Comparison of ENCODE assay signal across 18 cellular contexts in genomic region chr6:56328366-56328765, GRCh38.
DNase-seq lines count a peak whose midpoint lies in the region; ATAC-seq, FAIRE-seq and TF ChIP-seq lines count a peak whose summit lies in the region.
"Had no signal": no experiment of that assay in that cellular context is flagged by ENCODE, and none has a peak within 500 bp of the region (broad histone marks: within the 10 kb centered on the region; RNA-seq: fewer than 3 reads in every experiment).

No MANE protein-coding gene starts in this region.

- no peak overlapping the region; the same call in 1 of the 2 replicates for H3K18ac ChIP-seq in IMR-90 (ENCODE audit: low read depth, low read length)

- H2BK20ac ChIP-seq in IMR-90 (ENCODE audit: low read depth, low read length): peak overlapping the region; percentile 5; the same call in 1 of the 2 replicates

- H3K79me2 ChIP-seq in astrocyte (ENCODE audit: insufficient read depth, low read length) (no peaks in the 10 kb centered on the region), fibroblast of lung (ENCODE audit: control insufficient read depth, insufficient read depth, low read length) (no peaks in the 10 kb centered on the region)

- no peaks in the 10 kb centered on the region for H3K9me3 ChIP-seq in IMR-90 (ENCODE audit: control insufficient read depth, insufficient read depth, low read length)
- H3K9me3 ChIP-seq in astrocyte (ENCODE audit: insufficient read depth, low read depth, low read length): no peaks in the 10 kb centered on the region
- H3K9me3 ChIP-seq in fibroblast of lung (ENCODE audit: control insufficient read depth, insufficient read depth, low read depth, low read length): no peaks in the 10 kb centered on the region
- no peaks in the 10 kb centered on the region for H3K9me3 ChIP-seq in upper lobe of right lung
- H3K9me3 ChIP-seq: BLaER1 treated with 17β-estradiol and CSF1 and Interleukin-3, amounts not matched to agents 10 nM and 100 nM had no signal

- peak overlapping the region; percentile 46 for H2BK5ac ChIP-seq in IMR-90 (ENCODE audit: low read depth, low read length, poor library complexity, severe bottlenecking)

- no peak overlapping the region for H3K23ac ChIP-seq in IMR-90 (ENCODE audit: low read depth, low read length)

- H3K4me3 Mint-ChIP-seq in astrocyte (ENCODE audit: unreplicated experiment): no peak overlapping the region
- H3K4me3 Mint-ChIP-seq: B cell; CD8-positive, alpha-beta memory T cell; GM23338 had no signal

- no peak overlapping the region for H3K4me3 ChIP-seq in IMR-90 (ENCODE audit: insufficient read depth, low read depth, low read length)
- no peak overlapping the region for H3K4me3 ChIP-seq in astrocyte (ENCODE audit: insufficient read depth, low read depth, low read length)
- H3K4me3 ChIP-seq in fibroblast of lung (replicated peaks in 1 of 4; ENCODE audit: control extremely low read depth in 1 of 4, insufficient read depth in 1 of 4, low read depth in 3 of 4, low read length in 4 of 4): no peak overlapping the region
- no peak overlapping the region for H3K4me3 ChIP-seq in upper lobe of right lung
- H3K4me3 ChIP-seq: BLaER1 treated with 17β-estradiol and CSF1 and Interleukin-3, amounts not matched to agents 10 nM and 100 nM; GM23338 had no signal

- H3K79me1 ChIP-seq in IMR-90 (ENCODE audit: low read depth in 1 of 2, low read length in 2 of 2): no peaks in the 10 kb centered on the region

- peaks cover 8% of the 10 kb centered on the region for H3K4me1 Mint-ChIP-seq in astrocyte (ENCODE audit: low read depth, unreplicated experiment)
- H3K4me1 Mint-ChIP-seq: B cell; CD8-positive, alpha-beta memory T cell; GM23338 had no signal

- intact Hi-C loops in IMR-90 (cut with micrococcal nuclease) (no loop called here), upper lobe of right lung (cut with DNase I) (no loop called here)

- H2AFZ ChIP-seq in IMR-90 (replicated peaks; ENCODE audit: low read length, poor library complexity): no peak overlapping the region
- no peak overlapping the region for H2AFZ ChIP-seq in astrocyte (ENCODE audit: low read depth, low read length)
- H2AFZ ChIP-seq in fibroblast of lung (ENCODE audit: low read length): no peak overlapping the region
- H2AFZ ChIP-seq: GM23338 had no signal

- H3K4me1 ChIP-seq in IMR-90 (ENCODE audit: control insufficient read depth, insufficient read depth, low read length) (peaks cover 13% of the 10 kb centered on the region), astrocyte (ENCODE audit: insufficient read depth, low read length) (peaks cover 5% of the 10 kb centered on the region), fibroblast of lung (ENCODE audit: control insufficient read depth, extremely low read depth, insufficient read depth, low read length) (peaks cover 9% of the 10 kb centered on the region), upper lobe of right lung (peaks cover 4% of the 10 kb centered on the region)

- peak overlapping the region; percentile 8 to 23; a peak in 2 of 4 replicates for H4K8ac ChIP-seq in IMR-90 (ENCODE audit: low read depth in 2 of 2, low read length in 2 of 2)

- dilution Hi-C loops in IMR-90 (cut with HindIII; ENCODE audit: low sequenced_read_pairs, unreplicated experiment): no loop called here

- TF ChIP-seq POLR2A in IMR-90 (IDR thresholded peaks at IDR 0.05; ENCODE audit: low read depth, low read length): no peak

- ATAC-seq in IMR-90 (ENCODE audit: low read depth) (no peak), upper lobe of right lung (no peak), GM19452 (IDR thresholded peaks at IDR 0.05; ENCODE audit: unreplicated experiment) (no peak)
- ATAC-seq: GM23338 had no signal

- no TSS peak for BruUV-seq in IMR-90 (replicated peaks; lab: Mats Ljungman, UMichigan)

- H3K9me1 ChIP-seq in IMR-90 (ENCODE audit: insufficient read depth, low read length): peaks cover 4% of the 10 kb centered on the region; the same call in 1 of the 2 replicates

- no peak overlapping the region; the same call in 1 of the 2 replicates for H3K4ac ChIP-seq in IMR-90 (ENCODE audit: low read depth, low read length)

- TF ChIP-seq CTCF in IMR-90 (conservative IDR thresholded peaks at IDR 0.05; ENCODE audit: low read depth, low read length): no peak
- TF ChIP-seq CTCF in astrocyte (IDR thresholded peaks at IDR 0.05; ENCODE audit: insufficient read depth, low read depth, low read length): no peak
- no peak for TF ChIP-seq CTCF in fibroblast of lung (conservative IDR thresholded peaks at IDR 0.05 in 1 of 2, IDR thresholded peaks at IDR 0.05 in 1 of 2; ENCODE audit: low read depth in 1 of 2, low read length in 2 of 2)
- no peak for TF ChIP-seq CTCF in upper lobe of right lung (IDR thresholded peaks at IDR 0.05)

- TF ChIP-seq RAD21 in IMR-90 (IDR thresholded peaks at IDR 0.05; ENCODE audit: low read length): no peak

- no peaks in the 10 kb centered on the region for H3K27me3 ChIP-seq in IMR-90 (ENCODE audit: control insufficient read depth, insufficient read depth, low read length)
- no peaks in the 10 kb centered on the region for H3K27me3 ChIP-seq in astrocyte (ENCODE audit: insufficient read depth, low read length)
- H3K27me3 ChIP-seq in fibroblast of lung (ENCODE audit: control insufficient read depth, insufficient read depth, low read length): no peaks in the 10 kb centered on the region
- H3K27me3 ChIP-seq in upper lobe of right lung: no peaks in the 10 kb centered on the region
- H3K27me3 ChIP-seq: BLaER1 treated with 17β-estradiol and CSF1 and Interleukin-3, amounts not matched to agents 10 nM and 100 nM had no signal

- no peaks in the 10 kb centered on the region for H3K27me3 Mint-ChIP-seq in astrocyte (ENCODE audit: low read depth, unreplicated experiment)
- H3K27me3 Mint-ChIP-seq: B cell had no signal

- H2AK5ac ChIP-seq in IMR-90 (ENCODE audit: low read depth, low read length): no peak overlapping the region

- H4K91ac ChIP-seq in IMR-90 (ENCODE audit: insufficient read depth, low read depth, low read length): peak overlapping the region; percentile 84; the same call in 1 of the 2 replicates

- CTCF ChIA-PET in IMR-90 (lab: Yijun Ruan, JAX): no interaction called here

- peak overlapping the region; percentile 12 for H3K27ac Mint-ChIP-seq in astrocyte (ENCODE audit: unreplicated experiment)
- H3K27ac Mint-ChIP-seq: B cell; CD8-positive, alpha-beta memory T cell; GM23338 had no signal

- peak overlapping the region; percentile 42; the same call in 1 of the 3 replicates for H2BK15ac ChIP-seq in IMR-90 (ENCODE audit: low read depth, low read length)

- H3K14ac ChIP-seq in IMR-90 (replicated peaks; ENCODE audit: low read depth, low read length): no peak overlapping the region

- no peaks in the 10 kb centered on the region for H4K20me1 ChIP-seq in IMR-90 (ENCODE audit: insufficient read depth, low read length)
- H4K20me1 ChIP-seq in astrocyte (ENCODE audit: insufficient read depth, low read length): no peaks in the 10 kb centered on the region
- no peaks in the 10 kb centered on the region for H4K20me1 ChIP-seq in fibroblast of lung (ENCODE audit: control insufficient read depth, extremely low read depth, insufficient read depth, low read length)
- H4K20me1 ChIP-seq: BLaER1 treated with 17β-estradiol and CSF1 and Interleukin-3, amounts not matched to agents 10 nM and 100 nM had no signal

- DNase-seq in IMR-90: no peak
- no peak for DNase-seq in astrocyte (ENCODE audit: low read depth)
- DNase-seq in fibroblast of lung (ENCODE audit: low read depth in 2 of 2): no peak
- no peak for DNase-seq in upper lobe of right lung
- DNase-seq in G401 (ENCODE audit: low spot score): no peak
- DNase-seq: CD8-positive, alpha-beta memory T cell; COR-L47; DMS 273 treated with DMSO at 0.1 percent for 48 hours; DMS53; DND-41; EL; HCEC 1CT had no signal

- H3K4me2 ChIP-seq in IMR-90 (ENCODE audit: low read depth, low read length): peak overlapping the region; percentile 55; the same call in 1 of the 2 replicates
- no peak overlapping the region for H3K4me2 ChIP-seq in astrocyte (ENCODE audit: low read length)
- H3K4me2 ChIP-seq in fibroblast of lung (ENCODE audit: extremely low read depth, insufficient read depth, low read length): peak overlapping the region; percentile 11
- H3K4me2 ChIP-seq: GM23338 had no signal

- H3K56ac ChIP-seq in IMR-90 (ENCODE audit: extremely low read depth, insufficient read depth, low read length): no peak overlapping the region; the same call in 1 of the 2 replicates

- no peak overlapping the region for H2AK9ac ChIP-seq in IMR-90 (replicated peaks; ENCODE audit: low read depth, low read length, poor library complexity)

- POLR2A ChIA-PET in IMR-90 (lab: Charles Lee; ENCODE audit: unreplicated experiment): no interaction called here

- H3K36me3 ChIP-seq in IMR-90 (ENCODE audit: control insufficient read depth, insufficient read depth, low read length): no peaks in the 10 kb centered on the region
- no peaks in the 10 kb centered on the region for H3K36me3 ChIP-seq in astrocyte (ENCODE audit: insufficient read depth, low read length)
- H3K36me3 ChIP-seq in fibroblast of lung (ENCODE audit: control insufficient read depth, insufficient read depth, low read length): no peaks in the 10 kb centered on the region
- H3K36me3 ChIP-seq in upper lobe of right lung: no peaks in the 10 kb centered on the region
- H3K36me3 ChIP-seq: BLaER1 treated with 17β-estradiol and CSF1 and Interleukin-3, amounts not matched to agents 10 nM and 100 nM had no signal

- no peak overlapping the region for H2BK120ac ChIP-seq in IMR-90 (ENCODE audit: low read depth, low read length)

- H3K36me3 Mint-ChIP-seq in astrocyte (ENCODE audit: low read depth, unreplicated experiment): no peaks in the 10 kb centered on the region
- H3K36me3 Mint-ChIP-seq: CD8-positive, alpha-beta memory T cell had no signal

- no peaks in the 10 kb centered on the region for H3K9me3 Mint-ChIP-seq in astrocyte (ENCODE audit: unreplicated experiment)
- H3K9me3 Mint-ChIP-seq: GM23338 had no signal

- no peak overlapping the region for H3K27ac ChIP-seq in IMR-90 (ENCODE audit: insufficient read depth, low read length)
- no peak overlapping the region for H3K27ac ChIP-seq in astrocyte (ENCODE audit: low read depth, low read length)
- no peak overlapping the region for H3K27ac ChIP-seq in fibroblast of lung (ENCODE audit: insufficient read depth, low read length)
- peak overlapping the region; percentile 63 for H3K27ac ChIP-seq in upper lobe of right lung

- FAIRE-seq in astrocyte (lab: Jason Lieb, UNC): peak; percentile 34
- FAIRE-seq: G401.6, GM12891 had no signal

- H3K9ac ChIP-seq in IMR-90 (ENCODE audit: low read depth, low read length): peak overlapping the region; percentile 24; the same call in 1 of the 2 replicates
- H3K9ac ChIP-seq in astrocyte (ENCODE audit: low read length): no peak overlapping the region
- H3K9ac ChIP-seq in fibroblast of lung (ENCODE audit: insufficient read depth, low read length): no peak overlapping the region
- H3K9ac ChIP-seq: BLaER1 treated with 17β-estradiol and CSF1 and Interleukin-3, amounts not matched to agents 10 nM and 100 nM had no signal

- in situ Hi-C loops in IMR-90 (cut with MboI; ENCODE audit: low sequenced_read_pairs) (loop anchor here (25.0 kb wide), 1 partner anchor 984 kb away; the partner anchor contains the start of gene PRIM2), G401 (cut with HindIII; ENCODE audit: low sequenced_read_pairs) (no loop called here)

- H4K5ac ChIP-seq in IMR-90 (ENCODE audit: low read depth, low read length): no peak overlapping the region; the same call in 1 of the 2 replicates

TF ChIP-seq in IMR-90, 13 proteins besides CTCF, POLR2A, EP300 and RAD21 (continues in another document):
- TF ChIP-seq CEBPB (IDR thresholded peaks at IDR 0.05; ENCODE audit: low read depth, low read length): no peak
